1 cellular context compared by ENCODE assay signal in genomic region chr11:124748100-124748418, GRCh38.
TF ChIP-seq lines count a peak whose summit lies in the region.

No MANE protein-coding gene starts in this region.

TF ChIP-seq in IMR-90, 13 proteins besides CTCF, POLR2A, EP300 and RAD21:
- TF ChIP-seq RFX5 (IDR thresholded peaks at IDR 0.05; ENCODE audit: low read depth, low read length), result no peak
- TF ChIP-seq RCOR1 (IDR thresholded peaks at IDR 0.05; ENCODE audit: insufficient replicate concordance, low read length), result no peak
- TF ChIP-seq CHD1 (IDR thresholded peaks at IDR 0.05; ENCODE audit: low read depth, low read length), result no peak
- TF ChIP-seq MAFK (IDR thresholded peaks at IDR 0.05; ENCODE audit: low read depth, low read length), result no peak
- TF ChIP-seq NFE2L2 (IDR thresholded peaks at IDR 0.05; ENCODE audit: low read depth, low read length), result no peak
- TF ChIP-seq USF2 (IDR thresholded peaks at IDR 0.05; ENCODE audit: low read depth, low read length), result no peak
- no peak for TF ChIP-seq ELK1 (IDR thresholded peaks at IDR 0.05; ENCODE audit: borderline replicate concordance, low read depth, low read length)
- no peak for TF ChIP-seq CEBPB (IDR thresholded peaks at IDR 0.05; ENCODE audit: low read depth, low read length)
- no peak for TF ChIP-seq FOS (IDR thresholded peaks at IDR 0.05; ENCODE audit: low read depth, low read length)
- TF ChIP-seq MAZ (IDR thresholded peaks at IDR 0.05; ENCODE audit: borderline replicate concordance, low read depth, low read length), result no peak
- TF ChIP-seq SMC3 (IDR thresholded peaks at IDR 0.05; ENCODE audit: low read depth, low read length), result no peak
- TF ChIP-seq MXI1 (IDR thresholded peaks at IDR 0.05; ENCODE audit: borderline replicate concordance, low read depth, low read length), result no peak
- no peak for TF ChIP-seq BHLHE40 (IDR thresholded peaks at IDR 0.05; ENCODE audit: low read depth, low read length)
